Comparison of ENCODE assay signal across 1 cellular context in the genomic region with DNA sequence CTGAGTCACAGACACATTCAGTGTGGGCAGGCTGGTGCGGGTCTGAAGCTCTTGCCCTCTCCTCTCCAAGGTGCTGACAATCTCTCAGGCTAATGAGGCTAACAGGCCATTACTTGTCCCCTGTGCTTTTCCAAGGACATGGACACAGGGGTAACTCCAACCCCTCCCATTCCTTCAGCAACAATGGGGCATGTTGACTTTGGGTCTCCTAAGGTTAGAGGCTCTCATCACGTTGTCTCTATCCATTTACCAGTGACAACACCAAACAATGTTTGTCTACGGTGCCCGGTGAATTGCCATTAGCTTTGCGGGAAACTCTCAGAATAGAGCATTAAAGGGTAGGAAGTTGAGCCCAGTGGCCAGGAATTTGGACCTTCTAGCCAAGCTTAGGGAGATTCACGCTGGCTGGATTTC.
A peak's percentile ranks its signal among the peaks of the same experiment; 100 is the strongest.
TF ChIP-seq lines count a peak whose summit lies in the region.

No MANE protein-coding gene starts in this region.

TF ChIP-seq in HepG2, 621 proteins besides CTCF, POLR2A, EP300 and RAD21 (continued from another document and continues in another):
- TF ChIP-seq, protein P1, sequence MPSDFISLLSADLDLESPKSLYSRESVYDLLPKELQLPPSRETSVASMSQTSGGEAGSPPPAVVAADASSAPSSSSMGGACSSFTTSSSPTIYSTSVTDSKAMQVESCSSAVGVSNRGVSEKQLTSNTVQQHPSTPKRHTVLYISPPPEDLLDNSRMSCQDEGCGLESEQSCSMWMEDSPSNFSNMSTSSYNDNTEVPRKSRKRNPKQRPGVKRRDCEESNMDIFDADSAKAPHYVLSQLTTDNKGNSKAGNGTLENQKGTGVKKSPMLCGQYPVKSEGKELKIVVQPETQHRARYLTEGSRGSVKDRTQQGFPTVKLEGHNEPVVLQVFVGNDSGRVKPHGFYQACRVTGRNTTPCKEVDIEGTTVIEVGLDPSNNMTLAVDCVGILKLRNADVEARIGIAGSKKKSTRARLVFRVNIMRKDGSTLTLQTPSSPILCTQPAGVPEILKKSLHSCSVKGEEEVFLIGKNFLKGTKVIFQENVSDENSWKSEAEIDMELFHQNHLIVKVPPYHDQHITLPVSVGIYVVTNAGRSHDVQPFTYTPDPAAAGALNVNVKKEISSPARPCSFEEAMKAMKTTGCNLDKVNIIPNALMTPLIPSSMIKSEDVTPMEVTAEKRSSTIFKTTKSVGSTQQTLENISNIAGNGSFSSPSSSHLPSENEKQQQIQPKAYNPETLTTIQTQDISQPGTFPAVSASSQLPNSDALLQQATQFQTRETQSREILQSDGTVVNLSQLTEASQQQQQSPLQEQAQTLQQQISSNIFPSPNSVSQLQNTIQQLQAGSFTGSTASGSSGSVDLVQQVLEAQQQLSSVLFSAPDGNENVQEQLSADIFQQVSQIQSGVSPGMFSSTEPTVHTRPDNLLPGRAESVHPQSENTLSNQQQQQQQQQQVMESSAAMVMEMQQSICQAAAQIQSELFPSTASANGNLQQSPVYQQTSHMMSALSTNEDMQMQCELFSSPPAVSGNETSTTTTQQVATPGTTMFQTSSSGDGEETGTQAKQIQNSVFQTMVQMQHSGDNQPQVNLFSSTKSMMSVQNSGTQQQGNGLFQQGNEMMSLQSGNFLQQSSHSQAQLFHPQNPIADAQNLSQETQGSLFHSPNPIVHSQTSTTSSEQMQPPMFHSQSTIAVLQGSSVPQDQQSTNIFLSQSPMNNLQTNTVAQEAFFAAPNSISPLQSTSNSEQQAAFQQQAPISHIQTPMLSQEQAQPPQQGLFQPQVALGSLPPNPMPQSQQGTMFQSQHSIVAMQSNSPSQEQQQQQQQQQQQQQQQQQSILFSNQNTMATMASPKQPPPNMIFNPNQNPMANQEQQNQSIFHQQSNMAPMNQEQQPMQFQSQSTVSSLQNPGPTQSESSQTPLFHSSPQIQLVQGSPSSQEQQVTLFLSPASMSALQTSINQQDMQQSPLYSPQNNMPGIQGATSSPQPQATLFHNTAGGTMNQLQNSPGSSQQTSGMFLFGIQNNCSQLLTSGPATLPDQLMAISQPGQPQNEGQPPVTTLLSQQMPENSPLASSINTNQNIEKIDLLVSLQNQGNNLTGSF (CRISPR knock-in tag; IDR thresholded peaks at IDR 0.05): no peak
- TF ChIP-seq, protein P2, sequence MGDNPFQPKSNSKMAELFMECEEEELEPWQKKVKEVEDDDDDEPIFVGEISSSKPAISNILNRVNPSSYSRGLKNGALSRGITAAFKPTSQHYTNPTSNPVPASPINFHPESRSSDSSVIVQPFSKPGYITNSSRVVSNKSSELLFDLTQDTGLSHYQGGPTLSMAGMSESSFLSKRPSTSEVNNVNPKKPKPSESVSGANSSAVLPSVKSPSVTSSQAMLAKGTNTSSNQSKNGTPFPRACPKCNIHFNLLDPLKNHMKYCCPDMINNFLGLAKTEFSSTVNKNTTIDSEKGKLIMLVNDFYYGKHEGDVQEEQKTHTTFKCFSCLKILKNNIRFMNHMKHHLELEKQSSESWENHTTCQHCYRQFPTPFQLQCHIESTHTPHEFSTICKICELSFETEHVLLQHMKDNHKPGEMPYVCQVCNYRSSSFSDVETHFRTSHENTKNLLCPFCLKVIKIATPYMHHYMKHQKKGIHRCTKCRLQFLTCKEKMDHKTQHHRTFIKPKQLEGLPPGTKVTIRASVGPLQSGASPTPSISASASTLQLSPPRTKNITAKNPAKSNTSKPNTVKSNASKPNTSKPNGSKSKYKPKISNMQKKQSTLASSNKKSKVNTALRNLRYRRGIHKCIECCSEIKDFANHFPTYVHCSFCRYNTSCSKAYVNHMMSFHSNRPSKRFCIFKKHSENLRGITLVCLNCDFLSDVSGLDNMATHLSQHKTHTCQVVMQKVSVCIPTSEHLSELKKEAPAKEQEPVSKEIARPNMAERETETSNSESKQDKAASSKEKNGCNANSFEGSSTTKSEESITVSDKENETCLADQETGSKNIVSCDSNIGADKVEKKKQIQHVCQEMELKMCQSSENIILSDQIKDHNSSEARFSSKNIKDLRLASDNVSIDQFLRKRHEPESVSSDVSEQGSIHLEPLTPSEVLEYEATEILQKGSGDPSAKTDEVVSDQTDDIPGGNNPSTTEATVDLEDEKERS (CRISPR knock-in tag; IDR thresholded peaks at IDR 0.05): 0 out of 2 replicates have a peak, but pooled peaks have one; percentile 27
- no peak for TF ChIP-seq HNF4G (IDR thresholded peaks at IDR 0.05; ENCODE audit: borderline replicate concordance, low read depth, low read length)
- 0 out of 2 replicates have a peak, but pooled peaks have one; percentile 23 for TF ChIP-seq HNF4G (CRISPR knock-in tag; IDR thresholded peaks at IDR 0.05; ENCODE audit: borderline replicate concordance, low read depth)
- TF ChIP-seq, protein P3, sequence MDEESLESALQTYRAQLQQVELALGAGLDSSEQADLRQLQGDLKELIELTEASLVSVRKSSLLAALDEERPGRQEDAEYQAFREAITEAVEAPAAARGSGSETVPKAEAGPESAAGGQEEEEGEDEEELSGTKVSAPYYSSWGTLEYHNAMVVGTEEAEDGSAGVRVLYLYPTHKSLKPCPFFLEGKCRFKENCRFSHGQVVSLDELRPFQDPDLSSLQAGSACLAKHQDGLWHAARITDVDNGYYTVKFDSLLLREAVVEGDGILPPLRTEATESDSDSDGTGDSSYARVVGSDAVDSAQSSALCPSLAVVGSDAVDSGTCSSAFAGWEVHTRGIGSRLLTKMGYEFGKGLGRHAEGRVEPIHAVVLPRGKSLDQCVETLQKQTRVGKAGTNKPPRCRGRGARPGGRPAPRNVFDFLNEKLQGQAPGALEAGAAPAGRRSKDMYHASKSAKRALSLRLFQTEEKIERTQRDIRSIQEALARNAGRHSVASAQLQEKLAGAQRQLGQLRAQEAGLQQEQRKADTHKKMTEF (CRISPR knock-in tag; IDR thresholded peaks at IDR 0.05): peak; percentile 27; the same call in 1 of the 2 replicates
- TF ChIP-seq SYNCRIP (IDR thresholded peaks at IDR 0.05; ENCODE audit: insufficient read depth, low read depth, low read length): no peak
- TF ChIP-seq ZNF788 (CRISPR knock-in tag; IDR thresholded peaks at IDR 0.05; ENCODE audit: borderline replicate concordance): no peak
- TF ChIP-seq, protein P4, sequence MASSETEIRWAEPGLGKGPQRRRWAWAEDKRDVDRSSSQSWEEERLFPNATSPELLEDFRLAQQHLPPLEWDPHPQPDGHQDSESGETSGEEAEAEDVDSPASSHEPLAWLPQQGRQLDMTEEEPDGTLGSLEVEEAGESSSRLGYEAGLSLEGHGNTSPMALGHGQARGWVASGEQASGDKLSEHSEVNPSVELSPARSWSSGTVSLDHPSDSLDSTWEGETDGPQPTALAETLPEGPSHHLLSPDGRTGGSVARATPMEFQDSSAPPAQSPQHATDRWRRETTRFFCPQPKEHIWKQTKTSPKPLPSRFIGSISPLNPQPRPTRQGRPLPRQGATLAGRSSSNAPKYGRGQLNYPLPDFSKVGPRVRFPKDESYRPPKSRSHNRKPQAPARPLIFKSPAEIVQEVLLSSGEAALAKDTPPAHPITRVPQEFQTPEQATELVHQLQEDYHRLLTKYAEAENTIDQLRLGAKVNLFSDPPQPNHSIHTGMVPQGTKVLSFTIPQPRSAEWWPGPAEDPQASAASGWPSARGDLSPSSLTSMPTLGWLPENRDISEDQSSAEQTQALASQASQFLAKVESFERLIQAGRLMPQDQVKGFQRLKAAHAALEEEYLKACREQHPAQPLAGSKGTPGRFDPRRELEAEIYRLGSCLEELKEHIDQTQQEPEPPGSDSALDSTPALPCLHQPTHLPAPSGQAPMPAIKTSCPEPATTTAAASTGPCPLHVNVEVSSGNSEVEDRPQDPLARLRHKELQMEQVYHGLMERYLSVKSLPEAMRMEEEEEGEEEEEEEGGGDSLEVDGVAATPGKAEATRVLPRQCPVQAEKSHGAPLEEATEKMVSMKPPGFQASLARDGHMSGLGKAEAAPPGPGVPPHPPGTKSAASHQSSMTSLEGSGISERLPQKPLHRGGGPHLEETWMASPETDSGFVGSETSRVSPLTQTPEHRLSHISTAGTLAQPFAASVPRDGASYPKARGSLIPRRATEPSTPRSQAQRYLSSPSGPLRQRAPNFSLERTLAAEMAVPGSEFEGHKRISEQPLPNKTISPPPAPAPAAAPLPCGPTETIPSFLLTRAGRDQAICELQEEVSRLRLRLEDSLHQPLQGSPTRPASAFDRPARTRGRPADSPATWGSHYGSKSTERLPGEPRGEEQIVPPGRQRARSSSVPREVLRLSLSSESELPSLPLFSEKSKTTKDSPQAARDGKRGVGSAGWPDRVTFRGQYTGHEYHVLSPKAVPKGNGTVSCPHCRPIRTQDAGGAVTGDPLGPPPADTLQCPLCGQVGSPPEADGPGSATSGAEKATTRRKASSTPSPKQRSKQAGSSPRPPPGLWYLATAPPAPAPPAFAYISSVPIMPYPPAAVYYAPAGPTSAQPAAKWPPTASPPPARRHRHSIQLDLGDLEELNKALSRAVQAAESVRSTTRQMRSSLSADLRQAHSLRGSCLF (CRISPR knock-in tag; IDR thresholded peaks at IDR 0.05; ENCODE audit: borderline replicate concordance): no peak
- peak; percentile 57 for TF ChIP-seq ZMYM4 (CRISPR knock-in tag; IDR thresholded peaks at IDR 0.05)
- no peak for TF ChIP-seq ZNF34 (CRISPR knock-in tag; IDR thresholded peaks at IDR 0.05; ENCODE audit: borderline replicate concordance)
- no peak for TF ChIP-seq FOXA1 (IDR thresholded peaks at IDR 0.05)
- TF ChIP-seq FOXA1 (CRISPR knock-in tag; IDR thresholded peaks at IDR 0.05): peak; percentile 93
- no peak for TF ChIP-seq RFX1 (IDR thresholded peaks at IDR 0.05)
- TF ChIP-seq, protein P5, sequence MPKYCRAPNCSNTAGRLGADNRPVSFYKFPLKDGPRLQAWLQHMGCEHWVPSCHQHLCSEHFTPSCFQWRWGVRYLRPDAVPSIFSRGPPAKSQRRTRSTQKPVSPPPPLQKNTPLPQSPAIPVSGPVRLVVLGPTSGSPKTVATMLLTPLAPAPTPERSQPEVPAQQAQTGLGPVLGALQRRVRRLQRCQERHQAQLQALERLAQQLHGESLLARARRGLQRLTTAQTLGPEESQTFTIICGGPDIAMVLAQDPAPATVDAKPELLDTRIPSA (CRISPR knock-in tag; IDR thresholded peaks at IDR 0.05; ENCODE audit: borderline replicate concordance): no peak
- peak; percentile 52; the same call in 1 of the 2 replicates for TF ChIP-seq PHF21A (CRISPR knock-in tag; IDR thresholded peaks at IDR 0.05)
- TF ChIP-seq NKX3-1 (CRISPR knock-in tag; IDR thresholded peaks at IDR 0.05): no peak
- TF ChIP-seq, protein P6, sequence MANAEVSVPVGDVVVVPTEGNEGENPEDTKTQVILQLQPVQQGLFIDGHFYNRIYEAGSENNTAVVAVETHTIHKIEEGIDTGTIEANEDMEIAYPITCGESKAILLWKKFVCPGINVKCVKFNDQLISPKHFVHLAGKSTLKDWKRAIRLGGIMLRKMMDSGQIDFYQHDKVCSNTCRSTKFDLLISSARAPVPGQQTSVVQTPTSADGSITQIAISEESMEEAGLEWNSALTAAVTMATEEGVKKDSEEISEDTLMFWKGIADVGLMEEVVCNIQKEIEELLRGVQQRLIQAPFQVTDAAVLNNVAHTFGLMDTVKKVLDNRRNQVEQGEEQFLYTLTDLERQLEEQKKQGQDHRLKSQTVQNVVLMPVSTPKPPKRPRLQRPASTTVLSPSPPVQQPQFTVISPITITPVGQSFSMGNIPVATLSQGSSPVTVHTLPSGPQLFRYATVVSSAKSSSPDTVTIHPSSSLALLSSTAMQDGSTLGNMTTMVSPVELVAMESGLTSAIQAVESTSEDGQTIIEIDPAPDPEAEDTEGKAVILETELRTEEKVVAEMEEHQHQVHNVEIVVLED (CRISPR knock-in tag; IDR thresholded peaks at IDR 0.05; ENCODE audit: borderline replicate concordance): 0 out of 2 replicates have a peak, but pooled peaks have one; percentile 30
- TF ChIP-seq FOXA3 (CRISPR knock-in tag; IDR thresholded peaks at IDR 0.05): peak; percentile 90
- TF ChIP-seq, protein P7, sequence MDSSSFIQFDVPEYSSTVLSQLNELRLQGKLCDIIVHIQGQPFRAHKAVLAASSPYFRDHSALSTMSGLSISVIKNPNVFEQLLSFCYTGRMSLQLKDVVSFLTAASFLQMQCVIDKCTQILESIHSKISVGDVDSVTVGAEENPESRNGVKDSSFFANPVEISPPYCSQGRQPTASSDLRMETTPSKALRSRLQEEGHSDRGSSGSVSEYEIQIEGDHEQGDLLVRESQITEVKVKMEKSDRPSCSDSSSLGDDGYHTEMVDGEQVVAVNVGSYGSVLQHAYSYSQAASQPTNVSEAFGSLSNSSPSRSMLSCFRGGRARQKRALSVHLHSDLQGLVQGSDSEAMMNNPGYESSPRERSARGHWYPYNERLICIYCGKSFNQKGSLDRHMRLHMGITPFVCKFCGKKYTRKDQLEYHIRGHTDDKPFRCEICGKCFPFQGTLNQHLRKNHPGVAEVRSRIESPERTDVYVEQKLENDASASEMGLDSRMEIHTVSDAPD (CRISPR knock-in tag; IDR thresholded peaks at IDR 0.05): peak; percentile 74; the same call in 1 of the 2 replicates
- TF ChIP-seq ISL2 (CRISPR knock-in tag; IDR thresholded peaks at IDR 0.05): 0 out of 2 replicates have a peak, but pooled peaks have one; percentile 22
- no peak for TF ChIP-seq NRL (CRISPR knock-in tag; IDR thresholded peaks at IDR 0.05; ENCODE audit: borderline replicate concordance)
- TF ChIP-seq, protein P8, sequence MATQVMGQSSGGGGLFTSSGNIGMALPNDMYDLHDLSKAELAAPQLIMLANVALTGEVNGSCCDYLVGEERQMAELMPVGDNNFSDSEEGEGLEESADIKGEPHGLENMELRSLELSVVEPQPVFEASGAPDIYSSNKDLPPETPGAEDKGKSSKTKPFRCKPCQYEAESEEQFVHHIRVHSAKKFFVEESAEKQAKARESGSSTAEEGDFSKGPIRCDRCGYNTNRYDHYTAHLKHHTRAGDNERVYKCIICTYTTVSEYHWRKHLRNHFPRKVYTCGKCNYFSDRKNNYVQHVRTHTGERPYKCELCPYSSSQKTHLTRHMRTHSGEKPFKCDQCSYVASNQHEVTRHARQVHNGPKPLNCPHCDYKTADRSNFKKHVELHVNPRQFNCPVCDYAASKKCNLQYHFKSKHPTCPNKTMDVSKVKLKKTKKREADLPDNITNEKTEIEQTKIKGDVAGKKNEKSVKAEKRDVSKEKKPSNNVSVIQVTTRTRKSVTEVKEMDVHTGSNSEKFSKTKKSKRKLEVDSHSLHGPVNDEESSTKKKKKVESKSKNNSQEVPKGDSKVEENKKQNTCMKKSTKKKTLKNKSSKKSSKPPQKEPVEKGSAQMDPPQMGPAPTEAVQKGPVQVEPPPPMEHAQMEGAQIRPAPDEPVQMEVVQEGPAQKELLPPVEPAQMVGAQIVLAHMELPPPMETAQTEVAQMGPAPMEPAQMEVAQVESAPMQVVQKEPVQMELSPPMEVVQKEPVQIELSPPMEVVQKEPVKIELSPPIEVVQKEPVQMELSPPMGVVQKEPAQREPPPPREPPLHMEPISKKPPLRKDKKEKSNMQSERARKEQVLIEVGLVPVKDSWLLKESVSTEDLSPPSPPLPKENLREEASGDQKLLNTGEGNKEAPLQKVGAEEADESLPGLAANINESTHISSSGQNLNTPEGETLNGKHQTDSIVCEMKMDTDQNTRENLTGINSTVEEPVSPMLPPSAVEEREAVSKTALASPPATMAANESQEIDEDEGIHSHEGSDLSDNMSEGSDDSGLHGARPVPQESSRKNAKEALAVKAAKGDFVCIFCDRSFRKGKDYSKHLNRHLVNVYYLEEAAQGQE (IDR thresholded peaks at IDR 0.05; ENCODE audit: borderline replicate concordance in 1 of 2, low read depth in 1 of 2, low read length in 2 of 2): peak; percentile 4 to 80; a peak in 3 of 4 replicates
- peak; percentile 93 for TF ChIP-seq SOX5 (CRISPR knock-in tag; IDR thresholded peaks at IDR 0.05; ENCODE audit: borderline replicate concordance)
- TF ChIP-seq ELF1 (CRISPR knock-in tag; IDR thresholded peaks at IDR 0.05): no peak
